ENCODE assay signal across 21 cellular contexts in genomic region chr2:140164449-140164848, GRCh38.
"Had no signal": no experiment of that assay in that cellular context is flagged by ENCODE, and none has a peak within 500 bp of the region (broad histone marks: within the 10 kb centered on the region; RNA-seq: fewer than 3 reads in every experiment).

No MANE protein-coding gene starts in this region.

- H3K27ac ChIP-seq: ascending aorta, brain microvascular endothelial cell, colonic mucosa, dorsolateral prefrontal cortex, esophagus squamous epithelium, ovary, psoas muscle, right atrium auricular region, tibial nerve had no signal

- H3K9me3 ChIP-seq: ascending aorta, colonic mucosa, ovary, psoas muscle, tibial nerve had no signal

- H3K4me3 ChIP-seq: ascending aorta, colonic mucosa, dorsolateral prefrontal cortex, esophagus squamous epithelium, ovary, psoas muscle, right atrium auricular region, tibial nerve had no signal

- H3K27me3 ChIP-seq: ascending aorta, brain microvascular endothelial cell, colonic mucosa, dorsolateral prefrontal cortex, esophagus squamous epithelium, ovary, right atrium auricular region, tibial nerve had no signal

- H3K36me3 ChIP-seq: ascending aorta, brain microvascular endothelial cell, colonic mucosa, esophagus squamous epithelium, ovary, right atrium auricular region, tibial nerve had no signal

- ATAC-seq: effector memory CD8-positive, alpha-beta T cell; natural killer cell treated with Interleukin-12 subunit alpha and Interleukin-12 subunit beta and Interleukin-15 and Interleukin-18, amount 100 ng/mL, for 72 hours; psoas muscle; WTC11 had no signal

- H3K4me1 ChIP-seq: ascending aorta, colonic mucosa, esophagus squamous epithelium, psoas muscle, right atrium auricular region, tibial nerve had no signal

- DNase-seq: activated gamma-delta T cell treated with Interleukin-2 at 50 U/mL for 16 hours; activated T-cell treated with anti-CD3 and anti-CD28 coated beads, Interleukin-2, amount 50 U/mL, for 1 hour; brain microvascular endothelial cell; central memory CD4-positive, alpha-beta T cell; colonic mucosa; dorsolateral prefrontal cortex; effector memory CD8-positive, alpha-beta T cell; esophagus squamous epithelium; foreskin fibroblast; hippocampal formation; kidney glomerular epithelial cell; ovary; psoas muscle; stimulated activated CD4-positive, alpha-beta T cell treated with anti-CD3 and anti-CD28 coated beads, Interleukin-4, amount 100 ng/mL, for 4 hours; substantia nigra; T1000 had no signal
